ENCODE assay signal across 8 cellular contexts in genomic region chr11:62709262-62710000, GRCh38. TPM values are rescaled to one million over a fixed set of nuclear protein-coding genes. Genes with fewer than 3 reads are reported as not detected.
A peak's percentile ranks its signal among the peaks of the same experiment; 100 is the strongest.
DNase-seq lines count a peak whose midpoint lies in the region; ATAC-seq, FAIRE-seq and TF ChIP-seq lines count a peak whose summit lies in the region.

No MANE protein-coding gene starts in this region.

- ATAC-seq in GM18511 (IDR thresholded peaks at IDR 0.05; ENCODE audit: unreplicated experiment), result peak; percentile 77
- peak; percentile 44 for ATAC-seq in HG03039 (IDR thresholded peaks at IDR 0.05; ENCODE audit: unreplicated experiment)

- no peak for TF ChIP-seq CTCF in kidney epithelial cell (IDR thresholded peaks at IDR 0.05; ENCODE audit: insufficient read depth, low read length, poor library complexity, severe bottlenecking)

- H3K36me3 ChIP-seq in kidney epithelial cell (ENCODE audit: control insufficient read depth, insufficient read depth, low read length), result peaks cover 2% of the 10 kb centered on the region

- no peak for FAIRE-seq in HTR-8/SVneo (lab: Jason Lieb, UNC)

- peak overlapping the region; percentile 44 for H3K4me3 ChIP-seq in kidney epithelial cell (ENCODE audit: low read depth, low read length)

- no peaks in the 10 kb centered on the region for H3K27me3 ChIP-seq in kidney epithelial cell (ENCODE audit: control insufficient read depth, insufficient read depth, low read length)

- peak; percentile 99 for DNase-seq in NCI-H2196 (lab: John Stamatoyannopoulos, UW; ENCODE audit: unreplicated experiment)
- peak; percentile 95 for DNase-seq in activated CD4-positive, alpha-beta T cell treated with anti-CD3 and anti-CD28 coated beads for 1 hour
- DNase-seq in cerebellum (ENCODE audit: low spot score), result peak; percentile 95
- peak; percentile 86 for DNase-seq in kidney epithelial cell (ENCODE audit: low read depth)
- peak; percentile 85 to 93 for DNase-seq in stimulated activated CD4-positive, alpha-beta T cell treated with anti-CD3 and anti-CD28 coated beads, Interleukin-15, amount 100 ng/mL, for 1 hour (ENCODE audit: low read depth in 1 of 2, low spot score in 1 of 2)
- DNase-seq in HTR-8/SVneo (ENCODE audit: insufficient read length, low spot score), result no peak

RNA-seq across cellular contexts. Expression of gene GNG3, which starts 2.0 kb away (rescaled TPM):
- 37.2 TPM for total RNA-seq in cerebellum
- not detected in 2 replicates for total RNA-seq in kidney epithelial cell

RNA-seq across cellular contexts. Expression of gene BSCL2, which starts 2.2 kb away (rescaled TPM):
- total RNA-seq in cerebellum (82.4 TPM), kidney epithelial cell (45.2 and 56.1 TPM in 2 replicates)

RNA-seq across cellular contexts. Expression of gene HNRNPUL2, which starts 17.8 kb away (rescaled TPM):
- total RNA-seq in cerebellum (28.0 TPM), kidney epithelial cell (12.8 and 14.3 TPM in 2 replicates)

RNA-seq across cellular contexts. Expression of gene TTC9C, which starts 18.9 kb away (rescaled TPM):
- total RNA-seq in cerebellum, result 25.2 TPM
- total RNA-seq in kidney epithelial cell, result 37.5 and 38.6 TPM in 2 replicates

RNA-seq across cellular contexts. Expression of gene LRRN4CL, which starts 20.1 kb away (rescaled TPM):
- total RNA-seq in cerebellum, result 0.91 TPM
- 0.25 TPM in 1 of 2 replicates, not detected in the other for total RNA-seq in kidney epithelial cell

Comparison
In these comparisons a context has a peak if more than half of its experiments do, and no peak if none do; other contexts are left out.
1. RNA of gene GNG3, which starts 2.0 kb away (total RNA-seq): 37.2 TPM in cerebellum (single experiment); not detected in kidney epithelial cell; every median in the first group is over 10 times any median in the second.